18 cellular contexts compared by ENCODE assay signal in genomic region chr3:147843331-147843730, GRCh38.
"Had no signal": no experiment of that assay in that cellular context is flagged by ENCODE, and none has a peak within 500 bp of the region (broad histone marks: within the 10 kb centered on the region; RNA-seq: fewer than 3 reads in every experiment).

No MANE protein-coding gene starts in this region.

- H3K9me3 ChIP-seq: gastrocnemius medialis, mucosa of descending colon, tibial artery, upper lobe of left lung, uterus had no signal

- H3K27me3 ChIP-seq: gastrocnemius medialis, spleen, tibial artery, upper lobe of left lung, uterus had no signal

- H3K36me3 ChIP-seq: gastrocnemius medialis, spleen, tibial artery, upper lobe of left lung, uterus had no signal

- DNase-seq: effector CD4-positive, alpha-beta T cell; endodermal cell; gastrocnemius medialis; islet precursor cell; mucosa of descending colon; naive thymus-derived CD8-positive, alpha-beta T cell; posterior cingulate gyrus; spleen; stimulated activated CD4-positive, alpha-beta T cell treated with anti-CD3 and anti-CD28 coated beads, Interleukin-15, amount 100 ng/mL, for 24 hours; stimulated activated CD4-positive, alpha-beta T cell treated with anti-CD3 and anti-CD28 coated beads, Interleukin-1b, Interleukin-23, amount 100 ng/mL, for 48 hours; stimulated activated CD4-positive, alpha-beta T cell treated with anti-CD3 and anti-CD28 coated beads, Interleukin-4, amount 100 ng/mL, for 24 hours; tibial artery; upper lobe of left lung; uterus had no signal

- H3K4me3 Mint-ChIP-seq: endodermal cell; naive thymus-derived CD8-positive, alpha-beta T cell; stimulated activated memory B cell treated with anti-CD40 and anti-IgM and Interleukin-4, amounts not matched to agents 10 μg/mL and 1 μg/mL and 100 μg/mL, for 72 hours; stimulated activated naive CD8-positive, alpha-beta T cell treated with anti-CD3 and anti-CD28 coated beads, Interleukin-15, Interleukin-2, amounts not matched to agents 100 ng/mL and 50 ng/mL, for 24 hours had no signal

- H3K4me3 ChIP-seq: gastrocnemius medialis, mucosa of descending colon, spleen, tibial artery, upper lobe of left lung, uterus had no signal

- H3K4me1 Mint-ChIP-seq: naive thymus-derived CD8-positive, alpha-beta T cell; stimulated activated memory B cell treated with anti-CD40 and anti-IgM and Interleukin-4, amounts not matched to agents 10 μg/mL and 1 μg/mL and 100 μg/mL, for 72 hours had no signal

- H3K4me1 ChIP-seq: gastrocnemius medialis, spleen, tibial artery, upper lobe of left lung, uterus had no signal

- H3K27ac ChIP-seq: gastrocnemius medialis, spleen, tibial artery, upper lobe of left lung, uterus had no signal

- H3K36me3 Mint-ChIP-seq: naive thymus-derived CD8-positive, alpha-beta T cell; stimulated activated memory B cell treated with anti-CD40 and anti-IgM and Interleukin-4, amounts not matched to agents 10 μg/mL and 1 μg/mL and 100 μg/mL, for 72 hours had no signal

- H3K27me3 Mint-ChIP-seq: naive thymus-derived CD8-positive, alpha-beta T cell; stimulated activated memory B cell treated with anti-CD40 and anti-IgM and Interleukin-4, amounts not matched to agents 10 μg/mL and 1 μg/mL and 100 μg/mL, for 72 hours; stimulated activated naive CD8-positive, alpha-beta T cell treated with anti-CD3 and anti-CD28 coated beads, Interleukin-15, Interleukin-2, amounts not matched to agents 100 ng/mL and 50 ng/mL, for 24 hours had no signal

- ATAC-seq: gastrocnemius medialis; left lobe of liver; mucosa of descending colon; naive thymus-derived CD8-positive, alpha-beta T cell; sciatic nerve; stimulated activated memory B cell treated with anti-CD40 and anti-IgM and Interleukin-4, amounts not matched to agents 10 μg/mL and 1 μg/mL and 100 μg/mL, for 72 hours had no signal

- H3K9me3 Mint-ChIP-seq: endodermal cell had no signal

- H3K27ac Mint-ChIP-seq: endodermal cell; naive thymus-derived CD8-positive, alpha-beta T cell; stimulated activated memory B cell treated with anti-CD40 and anti-IgM and Interleukin-4, amounts not matched to agents 10 μg/mL and 1 μg/mL and 100 μg/mL, for 72 hours; stimulated activated naive CD8-positive, alpha-beta T cell treated with anti-CD3 and anti-CD28 coated beads, Interleukin-15, Interleukin-2, amounts not matched to agents 100 ng/mL and 50 ng/mL, for 24 hours had no signal
